2 cellular contexts compared by ENCODE assay signal in the genomic region with DNA sequence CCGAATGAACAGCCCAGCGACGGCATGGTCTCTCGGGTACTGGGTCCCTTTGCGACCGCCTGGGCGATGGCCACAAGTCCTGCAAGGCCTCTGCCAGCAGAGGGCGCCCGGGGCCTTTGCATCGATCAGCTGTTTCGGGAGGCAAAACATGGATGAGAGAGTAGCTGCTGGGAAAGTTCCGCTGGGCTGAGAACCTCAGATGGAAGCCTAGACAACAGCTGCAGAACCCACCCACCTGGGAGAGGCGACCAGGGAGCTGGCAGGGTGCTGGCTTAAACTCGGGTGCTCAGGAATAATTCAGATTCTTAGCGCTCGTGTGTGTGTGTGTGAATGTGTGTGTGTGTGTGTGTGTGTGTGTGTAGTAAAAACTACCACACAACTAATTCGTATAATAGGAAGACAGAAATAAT.
TF ChIP-seq lines count a peak whose summit lies in the region.

No MANE protein-coding gene starts in this region.

TF ChIP-seq in WTC11, 78 proteins besides CTCF, POLR2A, EP300 and RAD21 (continued from another document and continues in another):
- TF ChIP-seq, protein P1, sequence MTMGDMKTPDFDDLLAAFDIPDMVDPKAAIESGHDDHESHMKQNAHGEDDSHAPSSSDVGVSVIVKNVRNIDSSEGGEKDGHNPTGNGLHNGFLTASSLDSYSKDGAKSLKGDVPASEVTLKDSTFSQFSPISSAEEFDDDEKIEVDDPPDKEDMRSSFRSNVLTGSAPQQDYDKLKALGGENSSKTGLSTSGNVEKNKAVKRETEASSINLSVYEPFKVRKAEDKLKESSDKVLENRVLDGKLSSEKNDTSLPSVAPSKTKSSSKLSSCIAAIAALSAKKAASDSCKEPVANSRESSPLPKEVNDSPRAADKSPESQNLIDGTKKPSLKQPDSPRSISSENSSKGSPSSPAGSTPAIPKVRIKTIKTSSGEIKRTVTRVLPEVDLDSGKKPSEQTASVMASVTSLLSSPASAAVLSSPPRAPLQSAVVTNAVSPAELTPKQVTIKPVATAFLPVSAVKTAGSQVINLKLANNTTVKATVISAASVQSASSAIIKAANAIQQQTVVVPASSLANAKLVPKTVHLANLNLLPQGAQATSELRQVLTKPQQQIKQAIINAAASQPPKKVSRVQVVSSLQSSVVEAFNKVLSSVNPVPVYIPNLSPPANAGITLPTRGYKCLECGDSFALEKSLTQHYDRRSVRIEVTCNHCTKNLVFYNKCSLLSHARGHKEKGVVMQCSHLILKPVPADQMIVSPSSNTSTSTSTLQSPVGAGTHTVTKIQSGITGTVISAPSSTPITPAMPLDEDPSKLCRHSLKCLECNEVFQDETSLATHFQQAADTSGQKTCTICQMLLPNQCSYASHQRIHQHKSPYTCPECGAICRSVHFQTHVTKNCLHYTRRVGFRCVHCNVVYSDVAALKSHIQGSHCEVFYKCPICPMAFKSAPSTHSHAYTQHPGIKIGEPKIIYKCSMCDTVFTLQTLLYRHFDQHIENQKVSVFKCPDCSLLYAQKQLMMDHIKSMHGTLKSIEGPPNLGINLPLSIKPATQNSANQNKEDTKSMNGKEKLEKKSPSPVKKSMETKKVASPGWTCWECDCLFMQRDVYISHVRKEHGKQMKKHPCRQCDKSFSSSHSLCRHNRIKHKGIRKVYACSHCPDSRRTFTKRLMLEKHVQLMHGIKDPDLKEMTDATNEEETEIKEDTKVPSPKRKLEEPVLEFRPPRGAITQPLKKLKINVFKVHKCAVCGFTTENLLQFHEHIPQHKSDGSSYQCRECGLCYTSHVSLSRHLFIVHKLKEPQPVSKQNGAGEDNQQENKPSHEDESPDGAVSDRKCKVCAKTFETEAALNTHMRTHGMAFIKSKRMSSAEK (CRISPR knock-in tag; IDR thresholded peaks at IDR 0.05; ENCODE audit: borderline replicate concordance): no peak
- no peak for TF ChIP-seq JUN (CRISPR knock-in tag; IDR thresholded peaks at IDR 0.05)
- TF ChIP-seq ZBTB21 (CRISPR knock-in tag; IDR thresholded peaks at IDR 0.05; ENCODE audit: borderline replicate concordance): no peak
- TF ChIP-seq CREM (CRISPR knock-in tag; IDR thresholded peaks at IDR 0.05): 0 out of 2 replicates have a peak, but pooled peaks have one; percentile 35
- TF ChIP-seq NFYB (CRISPR knock-in tag; conservative IDR thresholded peaks at IDR 0.05; ENCODE audit: low read depth): no peak
- TF ChIP-seq FOXP4 (CRISPR knock-in tag; IDR thresholded peaks at IDR 0.05): no peak
- TF ChIP-seq, protein P2, sequence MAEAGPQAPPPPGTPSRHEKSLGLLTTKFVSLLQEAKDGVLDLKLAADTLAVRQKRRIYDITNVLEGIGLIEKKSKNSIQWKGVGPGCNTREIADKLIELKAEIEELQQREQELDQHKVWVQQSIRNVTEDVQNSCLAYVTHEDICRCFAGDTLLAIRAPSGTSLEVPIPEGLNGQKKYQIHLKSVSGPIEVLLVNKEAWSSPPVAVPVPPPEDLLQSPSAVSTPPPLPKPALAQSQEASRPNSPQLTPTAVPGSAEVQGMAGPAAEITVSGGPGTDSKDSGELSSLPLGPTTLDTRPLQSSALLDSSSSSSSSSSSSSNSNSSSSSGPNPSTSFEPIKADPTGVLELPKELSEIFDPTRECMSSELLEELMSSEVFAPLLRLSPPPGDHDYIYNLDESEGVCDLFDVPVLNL (CRISPR knock-in tag; IDR thresholded peaks at IDR 0.05; ENCODE audit: borderline replicate concordance, low read depth): no peak
- no peak for TF ChIP-seq ERG (CRISPR knock-in tag; IDR thresholded peaks at IDR 0.05)
- TF ChIP-seq ZNF138 (CRISPR knock-in tag; conservative IDR thresholded peaks at IDR 0.05): no peak
- no peak for TF ChIP-seq USF1 (CRISPR knock-in tag; IDR thresholded peaks at IDR 0.05)
- TF ChIP-seq, protein P3, sequence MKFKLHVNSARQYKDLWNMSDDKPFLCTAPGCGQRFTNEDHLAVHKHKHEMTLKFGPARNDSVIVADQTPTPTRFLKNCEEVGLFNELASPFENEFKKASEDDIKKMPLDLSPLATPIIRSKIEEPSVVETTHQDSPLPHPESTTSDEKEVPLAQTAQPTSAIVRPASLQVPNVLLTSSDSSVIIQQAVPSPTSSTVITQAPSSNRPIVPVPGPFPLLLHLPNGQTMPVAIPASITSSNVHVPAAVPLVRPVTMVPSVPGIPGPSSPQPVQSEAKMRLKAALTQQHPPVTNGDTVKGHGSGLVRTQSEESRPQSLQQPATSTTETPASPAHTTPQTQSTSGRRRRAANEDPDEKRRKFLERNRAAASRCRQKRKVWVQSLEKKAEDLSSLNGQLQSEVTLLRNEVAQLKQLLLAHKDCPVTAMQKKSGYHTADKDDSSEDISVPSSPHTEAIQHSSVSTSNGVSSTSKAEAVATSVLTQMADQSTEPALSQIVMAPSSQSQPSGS (CRISPR knock-in tag; IDR thresholded peaks at IDR 0.05; ENCODE audit: borderline replicate concordance, low read depth): no peak
- TF ChIP-seq ZNF121 (CRISPR knock-in tag; IDR thresholded peaks at IDR 0.05): no peak
- TF ChIP-seq RORB (CRISPR knock-in tag; IDR thresholded peaks at IDR 0.05): no peak
- no peak for TF ChIP-seq CBFB (CRISPR knock-in tag; IDR thresholded peaks at IDR 0.05; ENCODE audit: low read depth)
- no peak for TF ChIP-seq GABPB1 (CRISPR knock-in tag; IDR thresholded peaks at IDR 0.05)

TF ChIP-seq in HepG2, 621 proteins besides CTCF, POLR2A, EP300 and RAD21 (continued from another document and continues in another):
- TF ChIP-seq TFAP4 (IDR thresholded peaks at IDR 0.05; ENCODE audit: borderline replicate concordance, low read depth) (peak; percentile 96), ZNF775 (CRISPR knock-in tag; IDR thresholded peaks at IDR 0.05; ENCODE audit: borderline replicate concordance) (no peak), EEA1 (CRISPR knock-in tag; IDR thresholded peaks at IDR 0.05; ENCODE audit: borderline replicate concordance) (no peak), ZNF891 (CRISPR knock-in tag; IDR thresholded peaks at IDR 0.05) (0 out of 2 replicates have a peak, but pooled peaks have one; percentile 39), PAXIP1 (CRISPR knock-in tag; conservative IDR thresholded peaks at IDR 0.05) (no peak), ZNF253 (CRISPR knock-in tag; IDR thresholded peaks at IDR 0.05; ENCODE audit: borderline replicate concordance) (no peak), ZNF598 (CRISPR knock-in tag; IDR thresholded peaks at IDR 0.05; ENCODE audit: borderline replicate concordance) (peak; percentile 55; the same call in 1 of the 2 replicates), SMAD9 (CRISPR knock-in tag; IDR thresholded peaks at IDR 0.05) (no peak), JUNB (CRISPR knock-in tag; IDR thresholded peaks at IDR 0.05; ENCODE audit: borderline replicate concordance) (no peak), ZNF446 (CRISPR knock-in tag; IDR thresholded peaks at IDR 0.05) (no peak), ZNF850 (CRISPR knock-in tag; conservative IDR thresholded peaks at IDR 0.05) (no peak), YEATS4 (CRISPR knock-in tag; IDR thresholded peaks at IDR 0.05; ENCODE audit: borderline replicate concordance) (no peak), ZMYM3 (CRISPR knock-in tag; IDR thresholded peaks at IDR 0.05) (no peak), ONECUT2 (CRISPR knock-in tag; IDR thresholded peaks at IDR 0.05) (peak; percentile 58; the same call in 1 of the 2 replicates), SP4 (CRISPR knock-in tag; IDR thresholded peaks at IDR 0.05) (no peak), ZFP37 (CRISPR knock-in tag; IDR thresholded peaks at IDR 0.05; ENCODE audit: borderline replicate concordance) (no peak), GABPB1 (CRISPR knock-in tag; IDR thresholded peaks at IDR 0.05) (no peak), KLF15 (CRISPR knock-in tag; IDR thresholded peaks at IDR 0.05; ENCODE audit: borderline replicate concordance) (no peak), CENPX (CRISPR knock-in tag; IDR thresholded peaks at IDR 0.05) (no peak), ZFP90 (CRISPR knock-in tag; IDR thresholded peaks at IDR 0.05; ENCODE audit: borderline replicate concordance) (no peak), ZNF615 (CRISPR knock-in tag; IDR thresholded peaks at IDR 0.05; ENCODE audit: borderline replicate concordance) (no peak), FOXC1 (CRISPR knock-in tag; IDR thresholded peaks at IDR 0.05; ENCODE audit: borderline replicate concordance) (no peak), ZBTB2 (CRISPR knock-in tag; IDR thresholded peaks at IDR 0.05; ENCODE audit: low read depth) (no peak), ZNF256 (CRISPR knock-in tag; conservative IDR thresholded peaks at IDR 0.05) (no peak), AHR (CRISPR knock-in tag; IDR thresholded peaks at IDR 0.05) (no peak; the same call in 1 of the 2 replicates), HNRNPK (IDR thresholded peaks at IDR 0.05; ENCODE audit: low read depth, low read length, poor library complexity, severe bottlenecking) (no peak), NBN (conservative IDR thresholded peaks at IDR 0.05) (no peak), SOX6 (IDR thresholded peaks at IDR 0.05) (no peak), SOX6 (CRISPR knock-in tag; IDR thresholded peaks at IDR 0.05) (0 out of 2 replicates have a peak, but pooled peaks have one; percentile 18), ISX (CRISPR knock-in tag; conservative IDR thresholded peaks at IDR 0.05) (no peak), MXD4 (CRISPR knock-in tag; IDR thresholded peaks at IDR 0.05) (no peak), NR0B2 (CRISPR knock-in tag; IDR thresholded peaks at IDR 0.05) (no peak), NCOA1 (CRISPR knock-in tag; IDR thresholded peaks at IDR 0.05) (no peak), ZNF335 (CRISPR knock-in tag; IDR thresholded peaks at IDR 0.05) (no peak), ZNF343 (CRISPR knock-in tag; IDR thresholded peaks at IDR 0.05) (no peak), ZMAT3 (CRISPR knock-in tag; conservative IDR thresholded peaks at IDR 0.05) (no peak), MAX (IDR thresholded peaks at IDR 0.05) (0 out of 2 replicates have a peak, but pooled peaks have one; percentile 20)
- TF ChIP-seq, protein P4, sequence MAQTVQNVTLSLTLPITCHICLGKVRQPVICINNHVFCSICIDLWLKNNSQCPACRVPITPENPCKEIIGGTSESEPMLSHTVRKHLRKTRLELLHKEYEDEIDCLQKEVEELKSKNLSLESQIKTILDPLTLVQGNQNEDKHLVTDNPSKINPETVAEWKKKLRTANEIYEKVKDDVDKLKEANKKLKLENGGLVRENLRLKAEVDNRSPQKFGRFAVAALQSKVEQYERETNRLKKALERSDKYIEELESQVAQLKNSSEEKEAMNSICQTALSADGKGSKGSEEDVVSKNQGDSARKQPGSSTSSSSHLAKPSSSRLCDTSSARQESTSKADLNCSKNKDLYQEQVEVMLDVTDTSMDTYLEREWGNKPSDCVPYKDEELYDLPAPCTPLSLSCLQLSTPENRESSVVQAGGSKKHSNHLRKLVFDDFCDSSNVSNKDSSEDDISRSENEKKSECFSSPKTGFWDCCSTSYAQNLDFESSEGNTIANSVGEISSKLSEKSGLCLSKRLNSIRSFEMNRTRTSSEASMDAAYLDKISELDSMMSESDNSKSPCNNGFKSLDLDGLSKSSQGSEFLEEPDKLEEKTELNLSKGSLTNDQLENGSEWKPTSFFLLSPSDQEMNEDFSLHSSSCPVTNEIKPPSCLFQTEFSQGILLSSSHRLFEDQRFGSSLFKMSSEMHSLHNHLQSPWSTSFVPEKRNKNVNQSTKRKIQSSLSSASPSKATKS (CRISPR knock-in tag; IDR thresholded peaks at IDR 0.05): no peak
